In genomic region chr7:104921596-104921995, GRCh38 we compare ENCODE assay signal across 1 cellular context.
TF ChIP-seq lines count a peak whose summit lies in the region.

No MANE protein-coding gene starts in this region.

TF ChIP-seq in IMR-90, 13 proteins besides CTCF, POLR2A, EP300 and RAD21 (continued from another document):
- TF ChIP-seq MXI1 (IDR thresholded peaks at IDR 0.05; ENCODE audit: borderline replicate concordance, low read depth, low read length) (no peak), MAFK (IDR thresholded peaks at IDR 0.05; ENCODE audit: low read depth, low read length) (no peak), RFX5 (IDR thresholded peaks at IDR 0.05; ENCODE audit: low read depth, low read length) (no peak), FOS (IDR thresholded peaks at IDR 0.05; ENCODE audit: low read depth, low read length) (no peak), NFE2L2 (IDR thresholded peaks at IDR 0.05; ENCODE audit: low read depth, low read length) (no peak), CHD1 (IDR thresholded peaks at IDR 0.05; ENCODE audit: low read depth, low read length) (no peak), USF2 (IDR thresholded peaks at IDR 0.05; ENCODE audit: low read depth, low read length) (no peak), MAZ (IDR thresholded peaks at IDR 0.05; ENCODE audit: borderline replicate concordance, low read depth, low read length) (no peak), SMC3 (IDR thresholded peaks at IDR 0.05; ENCODE audit: low read depth, low read length) (no peak), ELK1 (IDR thresholded peaks at IDR 0.05; ENCODE audit: borderline replicate concordance, low read depth, low read length) (no peak), RCOR1 (IDR thresholded peaks at IDR 0.05; ENCODE audit: insufficient replicate concordance, low read length) (no peak)
